In the genomic region with DNA sequence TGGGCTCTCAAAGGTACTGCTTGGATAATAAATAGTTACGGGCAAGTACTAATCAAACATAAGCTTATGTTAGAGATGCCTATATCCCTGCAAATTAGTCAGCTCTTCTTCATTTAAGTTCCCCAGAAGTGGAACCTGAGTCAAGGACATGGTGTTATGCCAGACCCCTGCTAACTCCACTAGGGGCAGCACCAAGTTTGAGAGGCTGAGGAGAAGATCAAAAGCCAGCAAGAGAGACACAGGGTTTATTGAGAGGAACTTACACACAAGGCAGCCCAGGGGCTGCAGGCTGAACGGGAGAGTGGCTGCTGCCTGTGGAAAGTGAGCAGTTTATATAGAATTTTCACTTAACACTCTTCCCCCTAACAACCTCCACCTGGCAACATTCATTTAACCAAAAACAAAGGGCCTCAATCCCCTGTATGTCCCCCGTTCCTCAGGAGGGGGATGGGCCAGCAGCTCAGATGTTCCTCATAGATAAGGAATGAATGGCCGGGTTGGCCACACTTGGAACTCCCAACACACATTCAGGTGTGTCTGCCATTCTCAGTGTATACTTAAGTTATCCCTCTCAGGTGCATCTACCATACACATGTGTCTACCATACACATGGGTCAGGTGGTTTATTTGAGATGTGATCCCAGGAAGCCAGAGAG, we compare ENCODE assay signal across 9 cellular contexts.
DNase-seq lines count a peak whose midpoint lies in the region; ATAC-seq and TF ChIP-seq lines count a peak whose summit lies in the region.
"Had no signal": no experiment of that assay in that cellular context is flagged by ENCODE, and none has a peak within 500 bp of the region (broad histone marks: within the 10 kb centered on the region; RNA-seq: fewer than 3 reads in every experiment).

No MANE protein-coding gene starts in this region.

- CTCF ChIA-PET in activated naive CD4-positive, alpha-beta T cell treated with anti-CD3 and anti-CD28 coated beads for 36 hours (lab: Charles Lee): interaction anchor here (0.6 kb wide), 1 partner anchor 233 kb away, joined by 3 read pairs; no protein-coding TSS in a partner anchor

- no peaks in the 10 kb centered on the region for H3K9me3 Mint-ChIP-seq in chondrocyte (ENCODE audit: low read depth)
- H3K9me3 Mint-ChIP-seq in activated naive CD4-positive, alpha-beta T cell treated with anti-CD3 and anti-CD28 coated beads for 36 hours: no peaks in the 10 kb centered on the region

- no peak overlapping the region for H3K4me3 Mint-ChIP-seq in chondrocyte (ENCODE audit: unreplicated experiment)
- no peak overlapping the region for H3K4me3 Mint-ChIP-seq in activated naive CD4-positive, alpha-beta T cell treated with anti-CD3 and anti-CD28 coated beads for 36 hours

- H3K27me3 Mint-ChIP-seq in chondrocyte (ENCODE audit: low read depth): no peaks in the 10 kb centered on the region
- peaks cover 3% of the 10 kb centered on the region for H3K27me3 Mint-ChIP-seq in activated naive CD4-positive, alpha-beta T cell treated with anti-CD3 and anti-CD28 coated beads for 36 hours (ENCODE audit: low read depth)

- peaks cover 26% of the 10 kb centered on the region for H3K4me1 Mint-ChIP-seq in chondrocyte (ENCODE audit: low read depth)
- no peaks in the 10 kb centered on the region for H3K4me1 Mint-ChIP-seq in activated naive CD4-positive, alpha-beta T cell treated with anti-CD3 and anti-CD28 coated beads for 36 hours (ENCODE audit: low read depth)

- 58% methylated on average over 4 of the region's 4 CpGs for WGBS in tibial nerve, 2 donors

- no peaks in the 10 kb centered on the region for H3K4me1 ChIP-seq in tibial nerve

- no peaks in the 10 kb centered on the region for H3K27me3 ChIP-seq in tibial nerve

- H3K36me3 Mint-ChIP-seq in chondrocyte (ENCODE audit: low read depth): no peaks in the 10 kb centered on the region
- H3K36me3 Mint-ChIP-seq in activated naive CD4-positive, alpha-beta T cell treated with anti-CD3 and anti-CD28 coated beads for 36 hours (ENCODE audit: low read depth): no peaks in the 10 kb centered on the region

- peak overlapping the region; percentile 76 for H3K27ac Mint-ChIP-seq in chondrocyte (ENCODE audit: unreplicated experiment)
- H3K27ac Mint-ChIP-seq in activated naive CD4-positive, alpha-beta T cell treated with anti-CD3 and anti-CD28 coated beads for 36 hours: no peak overlapping the region

- DNase-seq in chondrocyte (ENCODE audit: low spot score) (no peak), retinal pigment epithelial cell (ENCODE audit: low read depth) (no peak), tibial nerve (ENCODE audit: low spot score in 2 of 2) (no peak), ureter (ENCODE audit: low spot score) (no peak)
- DNase-seq in activated naive CD4-positive, alpha-beta T cell treated with anti-CD3 and anti-CD28 coated beads for 36 hours: no peak
- DNase-seq: stimulated activated naive CD4-positive, alpha-beta T cell had no signal

- ATAC-seq in GM18502 (IDR thresholded peaks at IDR 0.05; ENCODE audit: poor library complexity, unreplicated experiment) (peak; percentile 69), HG03469 (IDR thresholded peaks at IDR 0.05; ENCODE audit: unreplicated experiment) (peak; percentile 74), HG02623 (IDR thresholded peaks at IDR 0.05; ENCODE audit: unreplicated experiment) (no peak)

- H3K27ac ChIP-seq in tibial nerve: no peak overlapping the region

- intact Hi-C loops in activated naive CD4-positive, alpha-beta T cell treated with anti-CD3 and anti-CD28 coated beads for 36 hours (cut with micrococcal nuclease): no loop called here

- TF ChIP-seq EP300 in tibial nerve (IDR thresholded peaks at IDR 0.05): no peak

- no peaks in the 10 kb centered on the region for H3K36me3 ChIP-seq in tibial nerve

- H3K4me3 ChIP-seq in retinal pigment epithelial cell (ENCODE audit: low read length) (no peak overlapping the region), tibial nerve (no peak overlapping the region)

- no peaks in the 10 kb centered on the region for H3K9me3 ChIP-seq in tibial nerve

- TF ChIP-seq POLR2A in tibial nerve (IDR thresholded peaks at IDR 0.05): no peak

- TF ChIP-seq CTCF in chondrocyte (IDR thresholded peaks at IDR 0.05) (peak; percentile 72), retinal pigment epithelial cell (conservative IDR thresholded peaks at IDR 0.05; ENCODE audit: low read depth, low read length) (peak; percentile 53), tibial nerve (IDR thresholded peaks at IDR 0.05) (no peak)

Comparison
In these comparisons a context has a peak if more than half of its experiments do, and no peak if none do; other contexts are left out.
1. CTCF ChIP-seq: peak in chondrocyte (single experiment) and retinal pigment epithelial cell (single experiment); none in tibial nerve (0 of 5).